In the genomic region with DNA sequence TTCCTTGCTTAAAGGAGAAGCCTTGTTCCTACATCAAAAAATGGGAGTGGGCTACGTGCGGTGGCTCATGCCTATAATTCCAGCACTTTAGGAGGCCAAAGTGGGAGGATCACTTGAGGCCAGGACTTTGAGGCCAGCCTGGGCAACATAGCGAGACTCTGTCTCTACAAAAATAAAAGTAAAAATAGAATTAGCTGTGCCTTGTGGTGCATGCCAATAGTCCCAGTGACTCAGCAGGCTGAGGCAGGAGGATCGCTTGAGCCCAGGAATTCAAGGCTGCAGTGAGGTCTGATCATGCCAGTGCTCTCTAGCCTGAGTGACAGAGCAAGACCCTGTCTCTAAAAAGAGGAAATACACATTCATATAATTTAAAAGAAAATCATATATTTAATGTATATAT, we compare ENCODE assay signal across 14 cellular contexts.
DNase-seq lines count a peak whose midpoint lies in the region; ATAC-seq and TF ChIP-seq lines count a peak whose summit lies in the region.
"Had no signal": no experiment of that assay in that cellular context is flagged by ENCODE, and none has a peak within 500 bp of the region (broad histone marks: within the 10 kb centered on the region; RNA-seq: fewer than 3 reads in every experiment).

No MANE protein-coding gene starts in this region.

- DNase-seq in H4 (ENCODE audit: low spot score), result peak; percentile 58
- peak; percentile 66 to 88 (median 85) for DNase-seq in adrenal gland
- peak in 1 of 2 donors; percentile 50 for DNase-seq in foreskin keratinocyte
- peak; percentile 75 for DNase-seq in sigmoid colon
- DNase-seq in mesothelial cell of epicardium (ENCODE audit: low spot score in 2 of 2, unreplicated experiment in 2 of 2), result no peak
- DNase-seq in activated CD4-positive, alpha-beta memory T cell treated with anti-CD3 and anti-CD28 coated beads for 36 hours, result no peak
- DNase-seq in NCI-H146 treated with DMSO at 0.1 percent for 48 hours (lab: John Stamatoyannopoulos, UW; ENCODE audit: unreplicated experiment), result no peak
- DNase-seq: activated CD8-positive, alpha-beta memory T cell treated with anti-CD3 and anti-CD28 coated beads for 24 hours; activated naive CD8-positive, alpha-beta T cell treated with anti-CD3 and anti-CD28 coated beads for 36 hours; GOT3; naive thymus-derived CD8-positive, alpha-beta T cell; NCI-H2081 treated with DMSO at 0.1 percent for 48 hours; T-helper 17 cell had no signal

- H3K9me3 ChIP-seq in adrenal gland (replicated peaks in 1 of 3), result no peaks in the 10 kb centered on the region
- no peaks in the 10 kb centered on the region for H3K9me3 ChIP-seq in sigmoid colon

- CTCF ChIA-PET in activated CD4-positive, alpha-beta memory T cell treated with anti-CD3 and anti-CD28 coated beads for 36 hours (lab: Charles Lee), result no interaction called here

- H3K4me1 Mint-ChIP-seq in mesothelial cell of epicardium, result peaks cover 11% of the 10 kb centered on the region
- no peaks in the 10 kb centered on the region for H3K4me1 Mint-ChIP-seq in activated CD4-positive, alpha-beta memory T cell treated with anti-CD3 and anti-CD28 coated beads for 36 hours (ENCODE audit: low read depth)
- H3K4me1 Mint-ChIP-seq: activated naive CD8-positive, alpha-beta T cell treated with anti-CD3 and anti-CD28 coated beads for 36 hours; naive thymus-derived CD8-positive, alpha-beta T cell; T-helper 17 cell had no signal

- TF ChIP-seq EP300 in sigmoid colon (IDR thresholded peaks at IDR 0.05), result no peak

- POLR2A ChIA-PET in activated CD4-positive, alpha-beta memory T cell treated with anti-CD3 and anti-CD28 coated beads for 36 hours (lab: Charles Lee), result no interaction called here

- ATAC-seq in foreskin keratinocyte, result peak; percentile 73
- ATAC-seq in GM18909 (IDR thresholded peaks at IDR 0.05; ENCODE audit: poor library complexity, unreplicated experiment), result no peak
- ATAC-seq: naive thymus-derived CD8-positive, alpha-beta T cell; T-helper 17 cell had no signal

- H3K4me3 ChIP-seq in adrenal gland (no peak overlapping the region), sigmoid colon (no peak overlapping the region)

- H3K36me3 Mint-ChIP-seq in mesothelial cell of epicardium, result peaks cover 19% of the 10 kb centered on the region
- no peaks in the 10 kb centered on the region for H3K36me3 Mint-ChIP-seq in activated CD4-positive, alpha-beta memory T cell treated with anti-CD3 and anti-CD28 coated beads for 36 hours
- H3K36me3 Mint-ChIP-seq: activated naive CD8-positive, alpha-beta T cell treated with anti-CD3 and anti-CD28 coated beads for 36 hours; naive thymus-derived CD8-positive, alpha-beta T cell had no signal

- no peaks in the 10 kb centered on the region for H3K9me3 Mint-ChIP-seq in mesothelial cell of epicardium
- no peaks in the 10 kb centered on the region for H3K9me3 Mint-ChIP-seq in activated CD4-positive, alpha-beta memory T cell treated with anti-CD3 and anti-CD28 coated beads for 36 hours
- H3K9me3 Mint-ChIP-seq: activated naive CD8-positive, alpha-beta T cell treated with anti-CD3 and anti-CD28 coated beads for 36 hours; naive thymus-derived CD8-positive, alpha-beta T cell had no signal

- H3K27ac ChIP-seq in adrenal gland (peak overlapping the region; percentile 43 to 75 (median 69)), foreskin keratinocyte (no peak overlapping the region), sigmoid colon (peak overlapping the region in 1 of 4 donors; percentile 16)

- no peaks in the 10 kb centered on the region for H3K27me3 Mint-ChIP-seq in mesothelial cell of epicardium (ENCODE audit: low read depth)
- peaks cover 2% of the 10 kb centered on the region for H3K27me3 Mint-ChIP-seq in activated CD4-positive, alpha-beta memory T cell treated with anti-CD3 and anti-CD28 coated beads for 36 hours

- H3K4me1 ChIP-seq in adrenal gland (replicated peaks in 1 of 2) (peaks cover 38 to 43% of the 10 kb centered on the region in 2 donors), foreskin keratinocyte (peaks cover 10% of the 10 kb centered on the region), sigmoid colon (peaks cover 0 to 24% (median 14%) of the 10 kb centered on the region in 4 donors)

- no peak overlapping the region for H3K27ac Mint-ChIP-seq in mesothelial cell of epicardium
- H3K27ac Mint-ChIP-seq in activated CD4-positive, alpha-beta memory T cell treated with anti-CD3 and anti-CD28 coated beads for 36 hours, result no peak overlapping the region
- H3K27ac Mint-ChIP-seq: activated naive CD8-positive, alpha-beta T cell treated with anti-CD3 and anti-CD28 coated beads for 36 hours; naive thymus-derived CD8-positive, alpha-beta T cell; T-helper 17 cell had no signal

- TF ChIP-seq POLR2A in adrenal gland (IDR thresholded peaks at IDR 0.05) (no peak), sigmoid colon (IDR thresholded peaks at IDR 0.05) (no peak)

- no peak for TF ChIP-seq CTCF in adrenal gland (IDR thresholded peaks at IDR 0.05)
- no peak for TF ChIP-seq CTCF in foreskin keratinocyte (conservative IDR thresholded peaks at IDR 0.05)
- no peak for TF ChIP-seq CTCF in sigmoid colon (IDR thresholded peaks at IDR 0.05)
- TF ChIP-seq CTCF in mesothelial cell of epicardium (IDR thresholded peaks at IDR 0.05; ENCODE audit: unreplicated experiment), result no peak

- intact Hi-C loops in adrenal gland (cut with DNase I), result no loop called here
- intact Hi-C loops in sigmoid colon (cut with DNase I), result no loop called here
- intact Hi-C loops in activated CD4-positive, alpha-beta memory T cell treated with anti-CD3 and anti-CD28 coated beads for 36 hours (cut with micrococcal nuclease), result no loop called here

- H3K36me3 ChIP-seq in adrenal gland (replicated peaks in 1 of 2), result no peaks in the 10 kb centered on the region
- no peaks in the 10 kb centered on the region for H3K36me3 ChIP-seq in sigmoid colon

- H3K4me3 Mint-ChIP-seq in mesothelial cell of epicardium, result no peak overlapping the region
- H3K4me3 Mint-ChIP-seq in activated CD4-positive, alpha-beta memory T cell treated with anti-CD3 and anti-CD28 coated beads for 36 hours, result no peak overlapping the region
- H3K4me3 Mint-ChIP-seq: activated naive CD8-positive, alpha-beta T cell treated with anti-CD3 and anti-CD28 coated beads for 36 hours; naive thymus-derived CD8-positive, alpha-beta T cell; T-helper 17 cell had no signal

- H3K27me3 ChIP-seq in adrenal gland, result no peaks in the 10 kb centered on the region
- H3K27me3 ChIP-seq in foreskin keratinocyte, result no peaks in the 10 kb centered on the region
- no peaks in the 10 kb centered on the region for H3K27me3 ChIP-seq in sigmoid colon

- WGBS in adrenal gland, 4 donors, result 62 to 73% (median 67%) methylated on average over 4 of the region's 4 CpGs
- WGBS in sigmoid colon, 2 donors, result 84 to 86% methylated on average over 4 of the region's 4 CpGs

Comparison
In these comparisons a context has a peak if more than half of its experiments do, and no peak if none do; other contexts are left out.
1. DNase-seq: peak in H4 (single experiment), adrenal gland (7 of 7) and sigmoid colon (single experiment); none in mesothelial cell of epicardium (0 of 2), activated CD4-positive, alpha-beta memory T cell treated with anti-CD3 and anti-CD28 coated beads for 36 hours (single experiment) and NCI-H146 treated with DMSO at 0.1 percent for 48 hours (single experiment).